Comparison of ENCODE assay signal across 1 cellular context in the genomic region with DNA sequence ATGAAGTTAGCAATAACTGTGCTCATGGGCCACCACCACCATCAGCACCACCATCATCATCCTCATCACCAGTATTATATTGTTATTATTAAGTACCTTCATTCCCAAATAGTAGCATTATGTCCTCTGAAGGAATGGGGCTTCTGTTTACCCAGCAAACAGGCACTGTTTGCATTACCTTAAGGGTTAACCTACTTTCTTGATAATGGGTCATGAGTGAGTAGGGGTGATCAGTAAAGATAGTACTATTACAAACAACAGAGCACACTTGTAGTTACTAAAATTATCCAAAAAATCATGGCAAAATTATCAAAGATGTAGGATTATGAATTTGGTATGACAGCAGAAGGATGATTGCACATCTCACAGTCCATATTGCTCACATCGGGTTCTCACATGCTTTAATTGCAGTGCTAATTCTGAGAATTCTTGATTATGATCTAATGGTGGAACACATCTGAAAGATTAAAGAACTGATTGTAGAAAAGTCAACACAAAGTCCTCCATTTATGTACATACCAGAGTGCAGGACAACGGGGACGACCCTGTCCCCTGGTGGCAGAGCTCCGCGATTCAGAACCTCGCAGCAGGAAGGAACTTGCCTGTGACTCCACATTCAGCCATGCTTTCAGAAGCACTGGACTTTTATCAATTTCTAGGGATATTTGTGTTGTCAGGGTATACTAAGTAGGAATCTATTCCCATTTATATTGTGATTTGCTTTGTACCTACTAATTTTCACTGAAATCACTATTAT.
TF ChIP-seq lines count a peak whose summit lies in the region.

No MANE protein-coding gene starts in this region.

TF ChIP-seq in GM23338, 12 proteins besides CTCF, POLR2A, EP300 and RAD21 (continued from another document):
- TF ChIP-seq, protein P1, sequence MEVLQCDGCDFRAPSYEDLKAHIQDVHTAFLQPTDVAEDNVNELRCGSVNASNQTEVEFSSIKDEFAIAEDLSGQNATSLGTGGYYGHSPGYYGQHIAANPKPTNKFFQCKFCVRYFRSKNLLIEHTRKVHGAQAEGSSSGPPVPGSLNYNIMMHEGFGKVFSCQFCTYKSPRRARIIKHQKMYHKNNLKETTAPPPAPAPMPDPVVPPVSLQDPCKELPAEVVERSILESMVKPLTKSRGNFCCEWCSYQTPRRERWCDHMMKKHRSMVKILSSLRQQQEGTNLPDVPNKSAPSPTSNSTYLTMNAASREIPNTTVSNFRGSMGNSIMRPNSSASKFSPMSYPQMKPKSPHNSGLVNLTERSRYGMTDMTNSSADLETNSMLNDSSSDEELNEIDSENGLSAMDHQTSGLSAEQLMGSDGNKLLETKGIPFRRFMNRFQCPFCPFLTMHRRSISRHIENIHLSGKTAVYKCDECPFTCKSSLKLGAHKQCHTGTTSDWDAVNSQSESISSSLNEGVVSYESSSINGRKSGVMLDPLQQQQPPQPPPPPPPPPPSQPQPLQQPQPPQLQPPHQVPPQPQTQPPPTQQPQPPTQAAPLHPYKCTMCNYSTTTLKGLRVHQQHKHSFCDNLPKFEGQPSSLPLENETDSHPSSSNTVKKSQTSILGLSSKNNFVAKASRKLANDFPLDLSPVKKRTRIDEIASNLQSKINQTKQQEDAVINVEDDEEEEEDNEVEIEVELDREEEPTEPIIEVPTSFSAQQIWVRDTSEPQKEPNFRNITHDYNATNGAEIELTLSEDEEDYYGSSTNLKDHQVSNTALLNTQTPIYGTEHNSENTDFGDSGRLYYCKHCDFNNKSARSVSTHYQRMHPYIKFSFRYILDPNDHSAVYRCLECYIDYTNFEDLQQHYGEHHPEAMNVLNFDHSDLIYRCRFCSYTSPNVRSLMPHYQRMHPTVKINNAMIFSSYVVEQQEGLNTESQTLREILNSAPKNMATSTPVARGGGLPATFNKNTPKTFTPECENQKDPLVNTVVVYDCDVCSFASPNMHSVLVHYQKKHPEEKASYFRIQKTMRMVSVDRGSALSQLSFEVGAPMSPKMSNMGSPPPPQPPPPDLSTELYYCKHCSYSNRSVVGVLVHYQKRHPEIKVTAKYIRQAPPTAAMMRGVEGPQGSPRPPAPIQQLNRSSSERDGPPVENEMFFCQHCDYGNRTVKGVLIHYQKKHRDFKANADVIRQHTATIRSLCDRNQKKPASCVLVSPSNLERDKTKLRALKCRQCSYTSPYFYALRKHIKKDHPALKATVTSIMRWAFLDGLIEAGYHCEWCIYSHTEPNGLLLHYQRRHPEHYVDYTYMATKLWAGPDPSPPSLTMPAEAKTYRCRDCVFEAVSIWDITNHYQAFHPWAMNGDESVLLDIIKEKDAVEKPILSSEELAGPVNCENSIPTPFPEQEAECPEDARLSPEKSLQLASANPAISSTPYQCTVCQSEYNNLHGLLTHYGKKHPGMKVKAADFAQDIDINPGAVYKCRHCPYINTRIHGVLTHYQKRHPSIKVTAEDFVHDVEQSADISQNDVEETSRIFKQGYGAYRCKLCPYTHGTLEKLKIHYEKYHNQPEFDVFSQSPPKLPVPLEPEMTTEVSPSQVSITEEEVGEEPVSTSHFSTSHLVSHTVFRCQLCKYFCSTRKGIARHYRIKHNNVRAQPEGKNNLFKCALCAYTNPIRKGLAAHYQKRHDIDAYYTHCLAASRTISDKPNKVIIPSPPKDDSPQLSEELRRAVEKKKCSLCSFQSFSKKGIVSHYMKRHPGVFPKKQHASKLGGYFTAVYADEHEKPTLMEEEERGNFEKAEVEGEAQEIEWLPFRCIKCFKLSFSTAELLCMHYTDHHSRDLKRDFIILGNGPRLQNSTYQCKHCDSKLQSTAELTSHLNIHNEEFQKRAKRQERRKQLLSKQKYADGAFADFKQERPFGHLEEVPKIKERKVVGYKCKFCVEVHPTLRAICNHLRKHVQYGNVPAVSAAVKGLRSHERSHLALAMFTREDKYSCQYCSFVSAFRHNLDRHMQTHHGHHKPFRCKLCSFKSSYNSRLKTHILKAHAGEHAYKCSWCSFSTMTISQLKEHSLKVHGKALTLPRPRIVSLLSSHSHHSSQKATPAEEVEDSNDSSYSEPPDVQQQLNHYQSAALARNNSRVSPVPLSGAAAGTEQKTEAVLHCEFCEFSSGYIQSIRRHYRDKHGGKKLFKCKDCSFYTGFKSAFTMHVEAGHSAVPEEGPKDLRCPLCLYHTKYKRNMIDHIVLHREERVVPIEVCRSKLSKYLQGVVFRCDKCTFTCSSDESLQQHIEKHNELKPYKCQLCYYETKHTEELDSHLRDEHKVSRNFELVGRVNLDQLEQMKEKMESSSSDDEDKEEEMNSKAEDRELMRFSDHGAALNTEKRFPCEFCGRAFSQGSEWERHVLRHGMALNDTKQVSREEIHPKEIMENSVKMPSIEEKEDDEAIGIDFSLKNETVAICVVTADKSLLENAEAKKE (CRISPR knock-in tag; IDR thresholded peaks at IDR 0.05): no peak
- TF ChIP-seq STAT1 (IDR thresholded peaks at IDR 0.05; ENCODE audit: unreplicated experiment): no peak
- TF ChIP-seq JUNB (IDR thresholded peaks at IDR 0.05; ENCODE audit: unreplicated experiment): no peak
- no peak for TF ChIP-seq ZNF114 (CRISPR knock-in tag; IDR thresholded peaks at IDR 0.05)
- TF ChIP-seq ZNF331 (CRISPR knock-in tag; IDR thresholded peaks at IDR 0.05; ENCODE audit: low read depth): no peak
- TF ChIP-seq, protein P2, sequence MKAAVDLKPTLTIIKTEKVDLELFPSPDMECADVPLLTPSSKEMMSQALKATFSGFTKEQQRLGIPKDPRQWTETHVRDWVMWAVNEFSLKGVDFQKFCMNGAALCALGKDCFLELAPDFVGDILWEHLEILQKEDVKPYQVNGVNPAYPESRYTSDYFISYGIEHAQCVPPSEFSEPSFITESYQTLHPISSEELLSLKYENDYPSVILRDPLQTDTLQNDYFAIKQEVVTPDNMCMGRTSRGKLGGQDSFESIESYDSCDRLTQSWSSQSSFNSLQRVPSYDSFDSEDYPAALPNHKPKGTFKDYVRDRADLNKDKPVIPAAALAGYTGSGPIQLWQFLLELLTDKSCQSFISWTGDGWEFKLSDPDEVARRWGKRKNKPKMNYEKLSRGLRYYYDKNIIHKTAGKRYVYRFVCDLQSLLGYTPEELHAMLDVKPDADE (IDR thresholded peaks at IDR 0.05): no peak
- TF ChIP-seq EZH2 (IDR thresholded peaks at IDR 0.05; ENCODE audit: low read depth, unreplicated experiment): no peak
